Comparison of ENCODE assay signal across 8 cellular contexts in the genomic region with DNA sequence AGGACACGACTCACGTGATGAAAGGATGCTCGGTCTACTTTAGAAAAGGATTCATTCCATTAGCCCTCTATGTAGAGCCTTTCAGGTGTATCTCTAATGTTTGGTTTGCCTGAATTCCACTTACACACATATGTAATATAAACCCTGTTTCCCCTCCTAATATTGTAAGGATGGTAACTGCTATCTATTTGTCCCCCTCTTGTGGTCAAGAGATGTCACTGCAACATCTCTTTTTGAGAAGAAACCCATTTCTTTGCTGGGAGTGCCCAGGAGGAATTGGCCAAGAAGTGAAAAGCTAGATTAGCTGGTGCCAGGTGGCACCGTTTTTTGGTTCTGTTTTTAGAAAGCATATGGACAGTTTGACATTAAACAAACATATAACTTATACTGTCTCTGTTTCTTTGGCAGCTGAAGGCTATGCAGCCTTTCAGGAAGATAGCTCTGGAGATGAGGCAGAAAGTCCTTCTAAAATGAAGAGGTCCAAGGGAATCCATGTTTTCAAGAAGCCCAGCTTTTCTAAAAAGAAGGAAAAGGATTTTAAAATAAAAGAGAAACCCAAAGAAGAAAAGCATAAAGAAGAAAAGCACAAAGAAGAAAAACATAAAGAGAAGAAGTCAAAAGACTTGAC. TPM values are rescaled to one million over a fixed set of nuclear protein-coding genes. Genes with fewer than 3 reads are reported as not detected.
A peak's percentile ranks its signal among the peaks of the same experiment; 100 is the strongest.
DNase-seq lines count a peak whose midpoint lies in the region; FAIRE-seq and TF ChIP-seq lines count a peak whose summit lies in the region.
"Had no signal": no experiment of that assay in that cellular context is flagged by ENCODE, and none has a peak within 500 bp of the region (broad histone marks: within the 10 kb centered on the region; RNA-seq: fewer than 3 reads in every experiment).

No MANE protein-coding gene starts in this region.

- H3K27me3 ChIP-seq in Karpas-422 (ENCODE audit: low read length), result no peaks in the 10 kb centered on the region

- CTCF ChIA-PET in RWPE1 (lab: Yijun Ruan, JAX), result interaction anchor here (0.6 to 1.7 kb wide), 15 partner anchors 8 to 1708 kb away, joined by 3 to 8 read pairs (median 4); no protein-coding TSS in a partner anchor

- H3K4me3 ChIP-seq in Karpas-422 (ENCODE audit: low read length) (no peak overlapping the region), epithelial cell of esophagus (ENCODE audit: low read length) (no peak overlapping the region)
- H3K4me3 ChIP-seq: skin epidermis had no signal

- H4K20me1 ChIP-seq in Karpas-422 (ENCODE audit: insufficient read depth, low read depth, low read length), result no peaks in the 10 kb centered on the region

- H3K9me3 ChIP-seq in Karpas-422 (ENCODE audit: low read length), result no peaks in the 10 kb centered on the region

- peaks cover 25% of the 10 kb centered on the region for H3K36me3 Mint-ChIP-seq in nephron (ENCODE audit: low read depth)

- no peaks in the 10 kb centered on the region for H3K9me3 Mint-ChIP-seq in nephron

- TF ChIP-seq CTCF in RWPE1 (conservative IDR thresholded peaks at IDR 0.05; ENCODE audit: low read depth), result peak; percentile 90
- peak; percentile 90 for TF ChIP-seq CTCF in epithelial cell of esophagus (IDR thresholded peaks at IDR 0.05; ENCODE audit: insufficient read depth, low read depth, low read length, missing control alignments)
- peak; percentile 80 to 92 (median 88) for TF ChIP-seq CTCF in nephron (IDR thresholded peaks at IDR 0.05; ENCODE audit: unreplicated experiment in 3 of 3)

- H2AFZ ChIP-seq in Karpas-422 (ENCODE audit: low read length), result no peak overlapping the region

- no peaks in the 10 kb centered on the region for H3K4me1 Mint-ChIP-seq in nephron

- FAIRE-seq in G401.6 (lab: Jason Lieb, UNC), result peak; percentile 79

- H3K27ac Mint-ChIP-seq in nephron, result peak overlapping the region in 2 of 3 experiments; percentile 39 to 76

- H3K4me3 Mint-ChIP-seq in nephron, result no peak overlapping the region

- peaks cover 68% of the 10 kb centered on the region for H3K79me2 ChIP-seq in Karpas-422 (ENCODE audit: low read length)

- no peak overlapping the region for H3K4me2 ChIP-seq in Karpas-422 (ENCODE audit: low read depth, low read length, poor library complexity, severe bottlenecking)

- no peaks in the 10 kb centered on the region for H3K27me3 Mint-ChIP-seq in nephron (ENCODE audit: low read depth)

- peaks cover 20% of the 10 kb centered on the region; the same call in 1 of the 2 replicates for H3K36me3 ChIP-seq in Karpas-422 (ENCODE audit: insufficient read depth, low read length)

- no peaks in the 10 kb centered on the region for H3K9me2 ChIP-seq in Karpas-422 (replicated peaks; ENCODE audit: insufficient read depth, low read length)

- POLR2A ChIA-PET in RWPE1 (lab: Yijun Ruan, JAX; ENCODE audit: low non-redundant PET), result no interaction called here

- no peak overlapping the region for H3K9ac ChIP-seq in Karpas-422 (ENCODE audit: low read length)

- H3K27ac ChIP-seq in Karpas-422 (ENCODE audit: low read length) (no peak overlapping the region), RWPE1 (no peak overlapping the region)

- DNase-seq in Karpas-422, result peak; percentile 83
- peak; percentile 48 for DNase-seq in RWPE1 (ENCODE audit: low spot score)
- DNase-seq in epithelial cell of esophagus (ENCODE audit: low read depth), result peak; percentile 51
- no peak for DNase-seq in NCI-H187 treated with DMSO at 0.1 percent for 48 hours (lab: John Stamatoyannopoulos, UW)
- no peak for DNase-seq in HuH-7.5 (ENCODE audit: low spot score)

- H3K4me1 ChIP-seq in Karpas-422 (ENCODE audit: low read length), result no peaks in the 10 kb centered on the region

RNA-seq across cellular contexts. Expression of a gene that starts 41.2 kb away (rescaled TPM):
- 40.4 and 45.7 TPM in 2 replicates for total RNA-seq in Karpas-422 (2014; rRNA removed; shearing (Covaris generic); ENCODE audit: low replicate concordance)

Comparison
In these comparisons a context has a peak if more than half of its experiments do, and no peak if none do; other contexts are left out.
1. DNase-seq: peak in Karpas-422 (single experiment), RWPE1 (single experiment) and epithelial cell of esophagus (single experiment); none in NCI-H187 treated with DMSO at 0.1 percent for 48 hours (single experiment) and HuH-7.5 (single experiment).
2. Peak in every context shown above with its lines, with median percentiles within 50 percentile points of each other: CTCF ChIP-seq.